ENCODE assay signal across 9 cellular contexts in the genomic region with DNA sequence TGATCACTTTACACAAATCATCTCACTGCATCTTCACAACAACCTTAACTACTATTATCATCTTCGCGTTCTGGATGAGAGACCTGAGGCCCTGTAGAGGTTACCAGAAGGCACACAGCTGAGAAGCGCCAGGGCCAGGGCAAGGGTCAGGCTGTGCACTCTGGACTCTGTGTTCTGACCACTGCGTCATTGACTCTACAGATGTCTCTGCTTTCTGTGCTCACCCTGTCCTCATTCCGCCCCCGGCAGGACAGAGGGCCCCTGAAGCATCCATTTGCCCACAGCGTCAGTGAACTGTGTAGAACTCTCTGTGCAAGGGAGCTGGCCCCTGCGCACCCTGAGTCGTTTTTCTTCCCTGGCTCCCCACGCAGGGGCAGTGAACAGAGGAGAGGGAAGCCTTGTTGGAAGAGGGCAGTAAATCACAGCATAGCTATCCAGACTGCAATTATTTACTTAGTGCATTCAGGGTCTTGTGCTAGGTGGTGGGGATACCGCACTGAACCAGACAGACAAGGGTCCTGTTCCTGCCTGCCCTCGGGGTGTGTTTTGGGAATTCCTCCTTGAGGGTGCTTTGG. TPM values are rescaled to one million over a fixed set of nuclear protein-coding genes. Genes with fewer than 3 reads are reported as not detected.
DNase-seq lines count a peak whose midpoint lies in the region; TF ChIP-seq lines count a peak whose summit lies in the region.
"Had no signal": no experiment of that assay in that cellular context is flagged by ENCODE, and none has a peak within 500 bp of the region (broad histone marks: within the 10 kb centered on the region; RNA-seq: fewer than 3 reads in every experiment).

No MANE protein-coding gene starts in this region.

- peaks cover 54% of the 10 kb centered on the region for H3K4me1 Mint-ChIP-seq in CD14-positive monocyte

- peak overlapping the region; percentile 85 to 90 for H3K4me3 Mint-ChIP-seq in CD14-positive monocyte

- H3K9me2 ChIP-seq in neural cell (ENCODE audit: insufficient read depth, low read length): no peaks in the 10 kb centered on the region

- no peak overlapping the region for H3K27ac ChIP-seq in KMS-11
- H3K27ac ChIP-seq in dorsolateral prefrontal cortex: peak overlapping the region in 13 of 59 donors; percentile 41 to 88 (median 85)
- no peak overlapping the region for H3K27ac ChIP-seq in neural cell (ENCODE audit: low read length)

- no peaks in the 10 kb centered on the region for H4K20me1 ChIP-seq in KMS-11 (ENCODE audit: insufficient read depth)
- no peaks in the 10 kb centered on the region for H4K20me1 ChIP-seq in neural cell (ENCODE audit: insufficient read depth)

- TF ChIP-seq CTCF in CD14-positive monocyte (IDR thresholded peaks at IDR 0.05) (no peak), KMS-11 (conservative IDR thresholded peaks at IDR 0.05; ENCODE audit: low read depth, low read length) (no peak), dorsolateral prefrontal cortex (IDR thresholded peaks at IDR 0.05 in 54 of 56, conservative IDR thresholded peaks at IDR 0.05 in 2 of 56; ENCODE audit: low read depth in 1 of 56, partially characterized antibody in 56 of 56) (no peak), neural cell (IDR thresholded peaks at IDR 0.05; ENCODE audit: poor library complexity, severe bottlenecking) (no peak)

- TF ChIP-seq RAD21 in neural cell (conservative IDR thresholded peaks at IDR 0.05): no peak

- H3K36me3 Mint-ChIP-seq in CD14-positive monocyte: peaks cover 0 to 3% of the 10 kb centered on the region in 2 donors

- H3K9me3 Mint-ChIP-seq in CD14-positive monocyte: peaks cover 0 to 7% (median 1%) of the 10 kb centered on the region in 7 donors

- no peak for DNase-seq in CD14-positive monocyte (ENCODE audit: low spot score)
- DNase-seq in dorsolateral prefrontal cortex: no peak
- no peak for DNase-seq in Ammon's horn (ENCODE audit: low spot score)
- no peak for DNase-seq in NK-92 treated with Interleukin-12 subunit alpha and Interleukin-12 subunit beta, amount 100 ng/mL, for 24 hours (lab: John Stamatoyannopoulos, UW)
- no peak for DNase-seq in stimulated activated CD4-positive, alpha-beta T cell treated with anti-CD3 and anti-CD28 coated beads, Interleukin-4, amount 100 ng/mL, for 4 hours
- DNase-seq in foreskin melanocyte: no peak

- H3K79me2 ChIP-seq in KMS-11 (ENCODE audit: insufficient read depth, low read depth) (no peaks in the 10 kb centered on the region), neural cell (replicated peaks; ENCODE audit: insufficient read depth, low read length) (no peaks in the 10 kb centered on the region)

- peaks cover 0 to 9% (median 0%) of the 10 kb centered on the region in 3 donors for H3K27me3 Mint-ChIP-seq in CD14-positive monocyte (ENCODE audit: low read depth in 3 of 3)

- H3K4me2 ChIP-seq in KMS-11 (peak overlapping the region; percentile 51; the same call in 1 of the 2 replicates), neural cell (ENCODE audit: low read length) (peak overlapping the region; percentile 35)

- no peaks in the 10 kb centered on the region for H3K9me3 ChIP-seq in neural cell (ENCODE audit: low read length)
- H3K9me3 ChIP-seq: adrenal gland had no signal

- H3K4me1 ChIP-seq in KMS-11 (ENCODE audit: low read depth, poor library complexity, severe bottlenecking): peaks cover 2% of the 10 kb centered on the region
- H3K4me1 ChIP-seq: adrenal gland had no signal

- H3K27me3 ChIP-seq in KMS-11 (ENCODE audit: insufficient read depth, low read depth): no peaks in the 10 kb centered on the region
- H3K27me3 ChIP-seq in dorsolateral prefrontal cortex: peaks cover 0 to 71% (median 9%) of the 10 kb centered on the region in 45 donors
- H3K27me3 ChIP-seq in neural cell (ENCODE audit: insufficient read depth, low read depth, low read length): no peaks in the 10 kb centered on the region

- no peak overlapping the region for H3K4me3 ChIP-seq in KMS-11 (IDR thresholded peaks at IDR 0.05; ENCODE audit: insufficient read depth, low read depth, low read length)
- peak overlapping the region in 48 of 59 donors; percentile 57 to 84 (median 72) for H3K4me3 ChIP-seq in dorsolateral prefrontal cortex
- peak overlapping the region; percentile 79 for H3K4me3 ChIP-seq in neural cell (ENCODE audit: low read length)

- H3K9ac ChIP-seq in KMS-11 (no peak overlapping the region), neural cell (ENCODE audit: low read length) (no peak overlapping the region)

- H2AFZ ChIP-seq in KMS-11 (ENCODE audit: low read depth): no peak overlapping the region
- no peak overlapping the region for H2AFZ ChIP-seq in neural cell (ENCODE audit: low read depth, low read length)

- H3K36me3 ChIP-seq in KMS-11 (ENCODE audit: insufficient read depth): no peaks in the 10 kb centered on the region
- H3K36me3 ChIP-seq in neural cell (ENCODE audit: insufficient read depth, low read length): no peaks in the 10 kb centered on the region
- H3K36me3 ChIP-seq: adrenal gland had no signal

- no peak for TF ChIP-seq EP300 in neural cell (conservative IDR thresholded peaks at IDR 0.05; ENCODE audit: poor library complexity, severe bottlenecking)

- H3F3A ChIP-seq in neural cell (ENCODE audit: insufficient read depth, low read length, poor library complexity, severe bottlenecking): no peaks in the 10 kb centered on the region

- intact Hi-C loops in CD14-positive monocyte (cut with micrococcal nuclease) (no loop called here), dorsolateral prefrontal cortex (cut with DNase I) (loop anchor here in 1 of 2 donors (2.0 kb wide), 1 partner anchor 17 kb away; no protein-coding TSS in a partner anchor)

- peak overlapping the region; percentile 68 to 94 (median 91) for H3K27ac Mint-ChIP-seq in CD14-positive monocyte

TF ChIP-seq in neural cell, 6 proteins besides CTCF, POLR2A, EP300 and RAD21:
- TF ChIP-seq SMC3 (conservative IDR thresholded peaks at IDR 0.05; ENCODE audit: poor library complexity): no peak
- TF ChIP-seq MXI1 (conservative IDR thresholded peaks at IDR 0.05; ENCODE audit: poor library complexity, severe bottlenecking): no peak
- no peak for TF ChIP-seq POLR2AphosphoS5 (IDR thresholded peaks at IDR 0.05)
- no peak for TF ChIP-seq TAF1 (IDR thresholded peaks at IDR 0.05; ENCODE audit: low read depth)
- TF ChIP-seq, protein P1, sequence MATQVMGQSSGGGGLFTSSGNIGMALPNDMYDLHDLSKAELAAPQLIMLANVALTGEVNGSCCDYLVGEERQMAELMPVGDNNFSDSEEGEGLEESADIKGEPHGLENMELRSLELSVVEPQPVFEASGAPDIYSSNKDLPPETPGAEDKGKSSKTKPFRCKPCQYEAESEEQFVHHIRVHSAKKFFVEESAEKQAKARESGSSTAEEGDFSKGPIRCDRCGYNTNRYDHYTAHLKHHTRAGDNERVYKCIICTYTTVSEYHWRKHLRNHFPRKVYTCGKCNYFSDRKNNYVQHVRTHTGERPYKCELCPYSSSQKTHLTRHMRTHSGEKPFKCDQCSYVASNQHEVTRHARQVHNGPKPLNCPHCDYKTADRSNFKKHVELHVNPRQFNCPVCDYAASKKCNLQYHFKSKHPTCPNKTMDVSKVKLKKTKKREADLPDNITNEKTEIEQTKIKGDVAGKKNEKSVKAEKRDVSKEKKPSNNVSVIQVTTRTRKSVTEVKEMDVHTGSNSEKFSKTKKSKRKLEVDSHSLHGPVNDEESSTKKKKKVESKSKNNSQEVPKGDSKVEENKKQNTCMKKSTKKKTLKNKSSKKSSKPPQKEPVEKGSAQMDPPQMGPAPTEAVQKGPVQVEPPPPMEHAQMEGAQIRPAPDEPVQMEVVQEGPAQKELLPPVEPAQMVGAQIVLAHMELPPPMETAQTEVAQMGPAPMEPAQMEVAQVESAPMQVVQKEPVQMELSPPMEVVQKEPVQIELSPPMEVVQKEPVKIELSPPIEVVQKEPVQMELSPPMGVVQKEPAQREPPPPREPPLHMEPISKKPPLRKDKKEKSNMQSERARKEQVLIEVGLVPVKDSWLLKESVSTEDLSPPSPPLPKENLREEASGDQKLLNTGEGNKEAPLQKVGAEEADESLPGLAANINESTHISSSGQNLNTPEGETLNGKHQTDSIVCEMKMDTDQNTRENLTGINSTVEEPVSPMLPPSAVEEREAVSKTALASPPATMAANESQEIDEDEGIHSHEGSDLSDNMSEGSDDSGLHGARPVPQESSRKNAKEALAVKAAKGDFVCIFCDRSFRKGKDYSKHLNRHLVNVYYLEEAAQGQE (IDR thresholded peaks at IDR 0.05; ENCODE audit: borderline replicate concordance): no peak
- TF ChIP-seq EZH2 (IDR thresholded peaks at IDR 0.05; ENCODE audit: borderline replicate concordance, insufficient read depth, low read length, poor library complexity, severe bottlenecking): no peak

RNA-seq across cellular contexts. Expression of gene WAS, which starts 6.1 kb away (rescaled TPM):
- polyA plus RNA-seq in CD14-positive monocyte (10 to 100 TPM; 22.8 to 38.0 TPM), neural cell (1.0 and 1.1 TPM in 2 replicates)
- 10 to 100 TPM in 13 of 120 experiments, 1 to 10 TPM in 107; 1.6 to 19.4 (median 5.3) TPM for total RNA-seq in dorsolateral prefrontal cortex
- polyA minus RNA-seq in neural cell: not detected in 2 replicates

RNA-seq across cellular contexts. Expression of gene SUV39H1, which starts 19.0 kb away (rescaled TPM):
- polyA plus RNA-seq in CD14-positive monocyte (1 to 10 TPM; 2.9 to 3.4 TPM), neural cell (3.1 and 3.2 TPM in 2 replicates)
- total RNA-seq in dorsolateral prefrontal cortex: 10 to 100 TPM in 3 of 120 experiments, 1 to 10 TPM in 117; 2.4 to 11.8 (median 6.3) TPM
- 2.9 and 4.9 TPM in 2 replicates for polyA minus RNA-seq in neural cell

Comparison
In these comparisons a context has a peak if more than half of its experiments do, and no peak if none do; other contexts are left out.
1. RNA of gene WAS, which starts 6.1 kb away (polyA plus RNA-seq): 22.8 to 38.0 TPM in CD14-positive monocyte; 1.0 to 1.1 TPM in neural cell; every median in the first group is over 10 times any median in the second.